8 cellular contexts compared by ENCODE assay signal in genomic region chr1:182069028-182069466, GRCh38. TPM values are rescaled to one million over a fixed set of nuclear protein-coding genes. Genes with fewer than 3 reads are reported as not detected.
A peak's percentile ranks its signal among the peaks of the same experiment; 100 is the strongest.
DNase-seq lines count a peak whose midpoint lies in the region; ATAC-seq and TF ChIP-seq lines count a peak whose summit lies in the region.

No MANE protein-coding gene starts in this region.

- H3K27ac ChIP-seq in KMS-11 = no peak overlapping the region
- H3K27ac ChIP-seq in PC-3 (ENCODE audit: low read length) = no peak overlapping the region
- no peak overlapping the region for H3K27ac ChIP-seq in breast epithelium
- H3K27ac ChIP-seq in suprapubic skin = no peak overlapping the region

- intact Hi-C loops in PC-3 (cut with micrococcal nuclease) = no loop called here
- intact Hi-C loops in breast epithelium (cut with DNase I; ENCODE audit: low total_unique reads) = no loop called here

- H2AFZ ChIP-seq in KMS-11 (ENCODE audit: low read depth) = peak overlapping the region; percentile 38; the same call in 1 of the 2 replicates
- no peak overlapping the region for H2AFZ ChIP-seq in PC-3 (ENCODE audit: low read length)

- H3K36me3 ChIP-seq in KMS-11 (ENCODE audit: insufficient read depth) (no peaks in the 10 kb centered on the region), PC-3 (ENCODE audit: low read depth, low read length) (no peaks in the 10 kb centered on the region), breast epithelium (no peaks in the 10 kb centered on the region), suprapubic skin (no peaks in the 10 kb centered on the region)

- DNase-seq in activated naive CD4-positive, alpha-beta T cell treated with Interleukin-2 at 50 U/mL for 16 hours = peak; percentile 37
- DNase-seq in activated naive CD4-positive, alpha-beta T cell (lab: John Stamatoyannopoulos, UW) = no peak
- DNase-seq in PC-3 = peak; percentile 71
- DNase-seq in breast epithelium (ENCODE audit: low spot score in 2 of 2) = peak in 1 of 2 donors; percentile 67
- peak; percentile 67 for DNase-seq in kidney tubule cell (ENCODE audit: low spot score)
- DNase-seq in suprapubic skin (ENCODE audit: low spot score in 2 of 2) = no peak

- no peak for TF ChIP-seq EP300 in suprapubic skin (IDR thresholded peaks at IDR 0.05)

- TF ChIP-seq POLR2A in breast epithelium (IDR thresholded peaks at IDR 0.05) = no peak
- TF ChIP-seq POLR2A in suprapubic skin (IDR thresholded peaks at IDR 0.05) = no peak

- H3K4me1 ChIP-seq in KMS-11 (ENCODE audit: low read depth, poor library complexity, severe bottlenecking) (peaks cover 4% of the 10 kb centered on the region), PC-3 (ENCODE audit: insufficient read depth, low read length) (no peaks in the 10 kb centered on the region), breast epithelium (no peaks in the 10 kb centered on the region), suprapubic skin (no peaks in the 10 kb centered on the region)

- H3K79me2 ChIP-seq in KMS-11 (ENCODE audit: insufficient read depth, low read depth) = no peaks in the 10 kb centered on the region
- H3K79me2 ChIP-seq in PC-3 (ENCODE audit: low read length) = no peaks in the 10 kb centered on the region

- no peaks in the 10 kb centered on the region for H3F3A ChIP-seq in PC-3 (ENCODE audit: low read length, unreplicated experiment)

- H3K4me2 ChIP-seq in KMS-11 (peak overlapping the region; percentile 29), PC-3 (ENCODE audit: low read length) (peak overlapping the region; percentile 28; the same call in 1 of the 2 replicates)

- TF ChIP-seq CTCF in KMS-11 (conservative IDR thresholded peaks at IDR 0.05; ENCODE audit: low read depth, low read length) = peak; percentile 79
- TF ChIP-seq CTCF in PC-3 (conservative IDR thresholded peaks at IDR 0.05; ENCODE audit: low read depth, low read length) = peak; percentile 59
- TF ChIP-seq CTCF in breast epithelium (IDR thresholded peaks at IDR 0.05) = peak in 2 of 3 donors; percentile 37 to 61
- TF ChIP-seq CTCF in suprapubic skin (IDR thresholded peaks at IDR 0.05) = peak; percentile 24 to 81

- no TSS peak for BruUV-seq in PC-3 (replicated peaks; lab: Mats Ljungman, UMichigan)

- H3K9me3 ChIP-seq in PC-3 (ENCODE audit: low read length) = no peaks in the 10 kb centered on the region
- no peaks in the 10 kb centered on the region for H3K9me3 ChIP-seq in breast epithelium
- no peaks in the 10 kb centered on the region for H3K9me3 ChIP-seq in suprapubic skin

- POLR2A ChIA-PET in PC-3 (lab: Charles Lee; ENCODE audit: unreplicated experiment) = no interaction called here

- ATAC-seq in PC-3 (peak; percentile 86), HG03095 (IDR thresholded peaks at IDR 0.05; ENCODE audit: unreplicated experiment) (no peak)

- H3K9ac ChIP-seq in KMS-11 (no peak overlapping the region), PC-3 (ENCODE audit: low read length) (no peak overlapping the region)

- CTCF ChIA-PET in PC-3 (lab: Charles Lee) = no interaction called here

- WGBS in suprapubic skin = 7% methylated on average over 10 of the region's 12 CpGs

- no peaks in the 10 kb centered on the region for H4K20me1 ChIP-seq in KMS-11 (ENCODE audit: insufficient read depth)
- no peaks in the 10 kb centered on the region for H4K20me1 ChIP-seq in PC-3 (ENCODE audit: low read length)

- H3K27me3 ChIP-seq in KMS-11 (ENCODE audit: insufficient read depth, low read depth) (no peaks in the 10 kb centered on the region), PC-3 (ENCODE audit: low read length) (no peaks in the 10 kb centered on the region), breast epithelium (no peaks in the 10 kb centered on the region), suprapubic skin (no peaks in the 10 kb centered on the region)

- H3K9me2 ChIP-seq in PC-3 (replicated peaks; ENCODE audit: low read length) = no peaks in the 10 kb centered on the region

- H3K4me3 ChIP-seq in KMS-11 (IDR thresholded peaks at IDR 0.05; ENCODE audit: insufficient read depth, low read depth, low read length) (no peak overlapping the region), PC-3 (ENCODE audit: low read length) (no peak overlapping the region), breast epithelium (peak overlapping the region in 2 of 3 donors; percentile 35 to 59), suprapubic skin (no peak overlapping the region)

RNA-seq across cellular contexts. Expression of gene ZNF648, which starts 7.5 kb away (rescaled TPM):
- total RNA-seq in PC-3 (2014; rRNA removed) (not detected in 2 replicates), breast epithelium (1 to 10 TPM in 2 of 3 donors, not detected in 1; 3.2 to 3.3 TPM), suprapubic skin (under 1 TPM in 3 of 4 donors, not detected in 1; 0.13 to 0.89 (median 0.23) TPM)

Comparison
In these comparisons a context has a peak if more than half of its experiments do, and no peak if none do; other contexts are left out.
1. DNase-seq: peak in activated naive CD4-positive, alpha-beta T cell treated with Interleukin-2 at 50 U/mL for 16 hours (single experiment), PC-3 (single experiment) and kidney tubule cell (single experiment); none in activated naive CD4-positive, alpha-beta T cell (0 of 4) and suprapubic skin (0 of 2).
2. H3K4me3 ChIP-seq: peak in breast epithelium (2 of 3); none in KMS-11 (single experiment), PC-3 (single experiment) and suprapubic skin (single experiment).
3. Peak in every context shown above with its lines, with median percentiles within 50 percentile points of each other: CTCF ChIP-seq.